In genomic region chr16:84271866-84272265, GRCh38 we compare ENCODE assay signal across 2 cellular contexts.
TF ChIP-seq lines count a peak whose summit lies in the region.

No MANE protein-coding gene starts in this region.

TF ChIP-seq in K562, 482 proteins besides CTCF, POLR2A, EP300 and RAD21 (continued from another document):
- no peak for TF ChIP-seq ZBTB2 (IDR thresholded peaks at IDR 0.05)
- no peak for TF ChIP-seq RBM34 (IDR thresholded peaks at IDR 0.05; ENCODE audit: borderline replicate concordance, insufficient read depth, low read length)
- no peak for TF ChIP-seq ZNF134 (CRISPR knock-in tag; conservative IDR thresholded peaks at IDR 0.05)
- TF ChIP-seq ZNF232 (CRISPR knock-in tag; IDR thresholded peaks at IDR 0.05): no peak
- TF ChIP-seq FUS (optimal IDR thresholded peaks at IDR 0.05; ENCODE audit: low read depth, low read length): no peak
- no peak for TF ChIP-seq ZNF699 (CRISPR knock-in tag; IDR thresholded peaks at IDR 0.05; ENCODE audit: insufficient replicate concordance)
- TF ChIP-seq FIP1L1 (IDR thresholded peaks at IDR 0.05; ENCODE audit: low read depth, low read length, poor library complexity, severe bottlenecking): no peak
- no peak for TF ChIP-seq RREB1 (CRISPR knock-in tag; IDR thresholded peaks at IDR 0.05)
- no peak for TF ChIP-seq TAF1 (IDR thresholded peaks at IDR 0.05; ENCODE audit: control insufficient read depth, extremely low read depth, insufficient read depth, low read length, severe bottlenecking)
- no peak for TF ChIP-seq ATF7 (IDR thresholded peaks at IDR 0.05)
- TF ChIP-seq ZFP36 (IDR thresholded peaks at IDR 0.05; ENCODE audit: low read depth, low read length, partially characterized antibody): no peak
- TF ChIP-seq ZNF239 (CRISPR knock-in tag; IDR thresholded peaks at IDR 0.05): no peak
- no peak for TF ChIP-seq BCOR (IDR thresholded peaks at IDR 0.05)
- no peak for TF ChIP-seq ZFX (CRISPR knock-in tag; IDR thresholded peaks at IDR 0.05)
- TF ChIP-seq ATF2 (CRISPR knock-in tag; IDR thresholded peaks at IDR 0.05): no peak
- TF ChIP-seq RBM22 (IDR thresholded peaks at IDR 0.05; ENCODE audit: low read depth, low read length, poor library complexity, severe bottlenecking): no peak

TF ChIP-seq in SK-N-SH treated with all-trans-retinoic acid at 6 μM for 48 hours, 23 proteins besides CTCF, POLR2A, EP300 and RAD21 (continued from another document):
- TF ChIP-seq TSHZ2 (CRISPR knock-in tag; IDR thresholded peaks at IDR 0.05) (no peak), CREB5 (CRISPR knock-in tag; IDR thresholded peaks at IDR 0.05; ENCODE audit: low read depth) (no peak), ZC3H10 (CRISPR knock-in tag; IDR thresholded peaks at IDR 0.05) (no peak)
TF ChIP-seq in SK-N-SH treated with all-trans-retinoic acid at 6 μM for 48 hours: peak in this region for 0.
